22 cellular contexts compared by ENCODE assay signal in genomic region chr19:46226438-46226973, GRCh38. TPM values are rescaled to one million over a fixed set of nuclear protein-coding genes. Genes with fewer than 3 reads are reported as not detected.
DNase-seq lines count a peak whose midpoint lies in the region; ATAC-seq and TF ChIP-seq lines count a peak whose summit lies in the region.
"Had no signal": no experiment of that assay in that cellular context is flagged by ENCODE, and none has a peak within 500 bp of the region (broad histone marks: within the 10 kb centered on the region; RNA-seq: fewer than 3 reads in every experiment).

No MANE protein-coding gene starts in this region.

- H3K27me3 ChIP-seq in breast epithelium (peaks cover 0 to 20% of the 10 kb centered on the region in 2 donors), MG63 (peaks cover 34% of the 10 kb centered on the region), parathyroid adenoma (ENCODE audit: control insufficient read depth, insufficient read depth, low read length) (no peaks in the 10 kb centered on the region)

- no peaks in the 10 kb centered on the region for H3K4me1 ChIP-seq in breast epithelium
- peaks cover 17% of the 10 kb centered on the region for H3K4me1 ChIP-seq in parathyroid adenoma
- H3K4me1 ChIP-seq: BLaER1 had no signal

- H3K36me3 ChIP-seq in breast epithelium (no peaks in the 10 kb centered on the region), MG63 (no peaks in the 10 kb centered on the region), parathyroid adenoma (ENCODE audit: control insufficient read depth, insufficient read depth, low read length) (no peaks in the 10 kb centered on the region)
- H3K36me3 ChIP-seq: BLaER1, SJSA1 had no signal

- no peak for ATAC-seq in GM19035 (IDR thresholded peaks at IDR 0.05; ENCODE audit: unreplicated experiment)
- ATAC-seq in HG03457 (IDR thresholded peaks at IDR 0.05; ENCODE audit: unreplicated experiment), result no peak

- H3K4me3 ChIP-seq in breast epithelium, result no peak overlapping the region
- no peak overlapping the region for H3K4me3 ChIP-seq in MG63
- no peak overlapping the region for H3K4me3 ChIP-seq in parathyroid adenoma (ENCODE audit: low read depth, low read length)
- H3K4me3 ChIP-seq: BLaER1, SJSA1 had no signal

- POLR2A ChIA-PET in MCF 10A (lab: Yijun Ruan, JAX), result no interaction called here

- H3K9me3 ChIP-seq in breast epithelium (no peaks in the 10 kb centered on the region), MG63 (0 out of 2 replicates have a peak, but pooled peaks cover 3% of the 10 kb centered on the region), parathyroid adenoma (ENCODE audit: control insufficient read depth, low read length) (no peaks in the 10 kb centered on the region)
- H3K9me3 ChIP-seq: BLaER1, SJSA1 had no signal

- TF ChIP-seq CTCF in MCF 10A (IDR thresholded peaks at IDR 0.05; ENCODE audit: unreplicated experiment) (no peak), breast epithelium (IDR thresholded peaks at IDR 0.05) (no peak), chondrocyte (IDR thresholded peaks at IDR 0.05) (no peak), parathyroid adenoma (IDR thresholded peaks at IDR 0.05) (no peak)

- H3K27me3 Mint-ChIP-seq in MCF 10A (ENCODE audit: insufficient read depth, unreplicated experiment) (peaks cover 41% of the 10 kb centered on the region), chondrocyte (ENCODE audit: low read depth) (peaks cover 23% of the 10 kb centered on the region)

- CTCF ChIA-PET in MCF 10A (lab: Yijun Ruan, JAX), result no interaction called here

- TF ChIP-seq POLR2A in breast epithelium (IDR thresholded peaks at IDR 0.05), result no peak

- H3K9me3 Mint-ChIP-seq in MCF 10A (ENCODE audit: unreplicated experiment) (no peaks in the 10 kb centered on the region), chondrocyte (ENCODE audit: low read depth) (no peaks in the 10 kb centered on the region)
- H3K9me3 Mint-ChIP-seq: CD4-positive, alpha-beta memory T cell had no signal

- H3K36me3 Mint-ChIP-seq in MCF 10A (ENCODE audit: insufficient read depth, unreplicated experiment) (peaks cover 5% of the 10 kb centered on the region), chondrocyte (ENCODE audit: low read depth) (peaks cover 2% of the 10 kb centered on the region)
- H3K36me3 Mint-ChIP-seq: CD4-positive, alpha-beta memory T cell had no signal

- H2AFZ ChIP-seq in parathyroid adenoma, result peak overlapping the region; percentile 19

- H3K4me3 Mint-ChIP-seq in MCF 10A (ENCODE audit: unreplicated experiment) (no peak overlapping the region), chondrocyte (ENCODE audit: unreplicated experiment) (no peak overlapping the region)
- H3K4me3 Mint-ChIP-seq: CD4-positive, alpha-beta memory T cell had no signal

- H3K27ac Mint-ChIP-seq in MCF 10A (ENCODE audit: low read depth, unreplicated experiment), result no peak overlapping the region
- H3K27ac Mint-ChIP-seq in chondrocyte (ENCODE audit: unreplicated experiment), result peak overlapping the region; percentile 82
- H3K27ac Mint-ChIP-seq: CD4-positive, alpha-beta memory T cell had no signal

- H3K9ac ChIP-seq in parathyroid adenoma, result no peak overlapping the region
- H3K9ac ChIP-seq: BLaER1 had no signal

- H3K79me2 ChIP-seq in parathyroid adenoma, result no peaks in the 10 kb centered on the region

- H3K27ac ChIP-seq in breast epithelium, result no peak overlapping the region
- H3K27ac ChIP-seq in parathyroid adenoma, result peak overlapping the region; percentile 22
- H3K27ac ChIP-seq: BLaER1, SJSA1 had no signal

- intact Hi-C loops in MCF 10A (cut with micrococcal nuclease), result no loop called here
- intact Hi-C loops in breast epithelium (cut with DNase I; ENCODE audit: low total_unique reads), result no loop called here

- H3K4me2 ChIP-seq in parathyroid adenoma (ENCODE audit: low read length), result no peak overlapping the region
- H3K4me2 ChIP-seq: BLaER1 had no signal

- no TSS peak for BruUV-seq in MCF 10A (replicated peaks; lab: Mats Ljungman, UMichigan)

- DNase-seq in MCF 10A (ENCODE audit: unreplicated experiment), result peak; percentile 43
- no peak for DNase-seq in breast epithelium (ENCODE audit: low spot score in 2 of 2)
- DNase-seq in MG63, result peak; percentile 71
- no peak for DNase-seq in chondrocyte (ENCODE audit: low spot score)
- no peak for DNase-seq in NCI-H2081 (lab: John Stamatoyannopoulos, UW)
- DNase-seq: 8988T; Calu3; CD4-positive, alpha-beta memory T cell; DMS53; KBM-7; NCI-H1417; NCI-H187; NCI-H2227 treated with DMSO at 0.1 percent for 48 hours; NCI-H510A treated with DMSO at 0.1 percent for 48 hours; NCI-H774 had no signal

- H3K4me1 Mint-ChIP-seq in MCF 10A (ENCODE audit: insufficient read depth, unreplicated experiment), result peaks cover 33% of the 10 kb centered on the region
- H3K4me1 Mint-ChIP-seq in chondrocyte (ENCODE audit: low read depth), result peaks cover 75% of the 10 kb centered on the region

RNA-seq across cellular contexts. Expression of gene IGFL1, which starts 3.0 kb away (rescaled TPM):
- total RNA-seq in MCF 10A (2022), result not detected in 2 replicates
- total RNA-seq in breast epithelium, result not detected
- not detected in 2 replicates for total RNA-seq in MG63 (2014; rRNA removed; shearing (Covaris generic); ENCODE audit: low replicate concordance)
- 1.3 to 2.9 TPM (median 2.1 TPM) in 3 replicates for total RNA-seq in chondrocyte
- total RNA-seq: Calu3; CD4-positive, alpha-beta memory T cell; OCI-LY7; RPMI7951; SJSA1 had no signal

Comparison
In these comparisons a context has a peak if more than half of its experiments do, and no peak if none do; other contexts are left out.
1. DNase-seq: peak in MCF 10A (single experiment) and MG63 (single experiment); none in breast epithelium (0 of 2), chondrocyte (single experiment) and NCI-H2081 (0 of 2).